Comparison of ENCODE assay signal across 14 cellular contexts in genomic region chr10:3249292-3249889, GRCh38.
DNase-seq lines count a peak whose midpoint lies in the region; ATAC-seq and TF ChIP-seq lines count a peak whose summit lies in the region.
"Had no signal": no experiment of that assay in that cellular context is flagged by ENCODE, and none has a peak within 500 bp of the region (broad histone marks: within the 10 kb centered on the region; RNA-seq: fewer than 3 reads in every experiment).

No MANE protein-coding gene starts in this region.

- H3K27ac ChIP-seq in brain microvascular endothelial cell: peak overlapping the region; percentile 81
- peak overlapping the region; percentile 16 to 69 for H3K27ac ChIP-seq in left lung
- peak overlapping the region; percentile 87 to 91 for H3K27ac ChIP-seq in thoracic aorta
- H3K27ac ChIP-seq: cardiac muscle cell had no signal

- no peak overlapping the region for H3K4me3 ChIP-seq in brain microvascular endothelial cell (ENCODE audit: low read depth, low read length)
- H3K4me3 ChIP-seq in left lung: no peak overlapping the region
- H3K4me3 ChIP-seq in thoracic aorta: peak overlapping the region; percentile 41
- H3K4me3 ChIP-seq: cardiac muscle cell had no signal

- H3K9me3 ChIP-seq in left lung: no peaks in the 10 kb centered on the region
- no peaks in the 10 kb centered on the region for H3K9me3 ChIP-seq in thoracic aorta

- no peak for ATAC-seq in left lung
- ATAC-seq in thoracic aorta (ENCODE audit: insufficient number of reproducible peaks, low FRiP score, low read depth): no peak
- no peak for ATAC-seq in GM18909 (IDR thresholded peaks at IDR 0.05; ENCODE audit: poor library complexity, unreplicated experiment)
- ATAC-seq: CD8-positive, alpha-beta T cell; stimulated activated naive B cell treated with anti-CD40 and anti-IgM and Interleukin-4, amounts not matched to agents 10 μg/mL and 1 μg/mL and 100 μg/mL, for 72 hours had no signal

- TF ChIP-seq CTCF in brain microvascular endothelial cell (IDR thresholded peaks at IDR 0.05; ENCODE audit: low read depth, low read length, missing control alignments): no peak
- no peak for TF ChIP-seq CTCF in left lung (IDR thresholded peaks at IDR 0.05)
- TF ChIP-seq CTCF in thoracic aorta (IDR thresholded peaks at IDR 0.05): no peak

- in situ Hi-C loops in brain microvascular endothelial cell (cut with HindIII; ENCODE audit: low pct_ligation_motif_present, low sequenced_read_pairs): loop anchor here (25.0 kb wide), 1 partner anchor 513 kb away; no protein-coding TSS in a partner anchor

- H3K27me3 ChIP-seq in brain microvascular endothelial cell (replicated peaks) (no peaks in the 10 kb centered on the region), left lung (no peaks in the 10 kb centered on the region), thoracic aorta (replicated peaks; ENCODE audit: insufficient read depth) (no peaks in the 10 kb centered on the region)

- H3K4me1 ChIP-seq in left lung (no peaks in the 10 kb centered on the region), thoracic aorta (ENCODE audit: control insufficient read depth in 1 of 2, low read depth in 2 of 2) (peaks cover 7 to 17% of the 10 kb centered on the region in 2 donors)

- DNase-seq in NCI-H1048 (lab: John Stamatoyannopoulos, UW) (peak; percentile 58), brain microvascular endothelial cell (no peak), left lung (no peak), thoracic aorta (ENCODE audit: low spot score) (no peak), hypothalamus (lab: John Stamatoyannopoulos, UW) (no peak), NAMALWA (ENCODE audit: low spot score) (no peak)
- DNase-seq in activated CD8-positive, alpha-beta memory T cell treated with anti-CD3 and anti-CD28 coated beads for 24 hours: no peak
- DNase-seq: activated CD4-positive, alpha-beta T cell treated with anti-CD3 and anti-CD28 coated beads for 4 hours; CD8-positive, alpha-beta T cell; NCI-H1105 treated with DMSO at 0.1 percent for 48 hours; NCI-H526; stimulated activated naive B cell treated with anti-CD40 and anti-IgM and Interleukin-4, amounts not matched to agents 10 μg/mL and 1 μg/mL and 100 μg/mL, for 72 hours had no signal

- intact Hi-C loops in left lung (cut with DNase I): no loop called here

- no peaks in the 10 kb centered on the region for H3K36me3 ChIP-seq in brain microvascular endothelial cell (replicated peaks)
- H3K36me3 ChIP-seq in left lung: no peaks in the 10 kb centered on the region
- H3K36me3 ChIP-seq in thoracic aorta: no peaks in the 10 kb centered on the region
- H3K36me3 ChIP-seq: cardiac muscle cell had no signal
